Comparison of ENCODE assay signal across 17 cellular contexts in genomic region chr6:44896701-44897100, GRCh38.
DNase-seq lines count a peak whose midpoint lies in the region; ATAC-seq and TF ChIP-seq lines count a peak whose summit lies in the region.
"Had no signal": no experiment of that assay in that cellular context is flagged by ENCODE, and none has a peak within 500 bp of the region (broad histone marks: within the 10 kb centered on the region; RNA-seq: fewer than 3 reads in every experiment).

No MANE protein-coding gene starts in this region.

- no peak; the same call in 2 of the 3 replicates for ATAC-seq in SK-N-SH treated with all-trans-retinoic acid at 6 μM for 48 hours
- ATAC-seq in GM21528 (IDR thresholded peaks at IDR 0.05; ENCODE audit: low FRiP score, unreplicated experiment), result no peak
- ATAC-seq: A549; CD8-positive, alpha-beta T cell; GM12878 had no signal

- H3K36me3 ChIP-seq in SK-N-SH (replicated peaks in 1 of 2; ENCODE audit: control insufficient read depth in 1 of 2, insufficient read depth in 2 of 2, low read length in 1 of 2), result no peaks in the 10 kb centered on the region
- H3K36me3 ChIP-seq: BLaER1 treated with 17β-estradiol and CSF1 and Interleukin-3, amounts not matched to agents 10 nM and 100 nM; HAP-1 had no signal

- H3K9me3 ChIP-seq in SK-N-SH, result no peaks in the 10 kb centered on the region
- H3K9me3 ChIP-seq: A549, HAP-1 had no signal

- CTCF ChIA-PET in SK-N-SH (lab: Yijun Ruan, JAX), result interaction anchor here (0.8 kb wide), 1 partner anchor 241 kb away, joined by 3 read pairs; no protein-coding TSS in a partner anchor

- no peak overlapping the region for H3K4me2 ChIP-seq in SK-N-SH
- H3K4me2 ChIP-seq: A549; BLaER1 treated with 17β-estradiol and CSF1 and Interleukin-3, amounts not matched to agents 10 nM and 100 nM had no signal

- no peak overlapping the region for H3K4me3 ChIP-seq in SK-N-SH (ENCODE audit: low read depth in 2 of 2, low read length in 1 of 2)
- no peak overlapping the region for H3K4me3 ChIP-seq in fibroblast of mammary gland (ENCODE audit: control insufficient read depth, low read depth, low read length)
- H3K4me3 ChIP-seq: A549; BLaER1 treated with 17β-estradiol and CSF1 and Interleukin-3, amounts not matched to agents 10 nM and 100 nM; GM12878; GM23248; HAP-1 had no signal

- no peak overlapping the region for H3K9ac ChIP-seq in SK-N-SH
- H3K9ac ChIP-seq: BLaER1 treated with 17β-estradiol and CSF1 and Interleukin-3, amounts not matched to agents 10 nM and 100 nM; GM23248 had no signal

- POLR2A ChIA-PET in SK-N-SH (lab: Yijun Ruan, JAX), result no interaction called here

- TF ChIP-seq EP300 in SK-N-SH (IDR thresholded peaks at IDR 0.05; ENCODE audit: borderline replicate concordance in 1 of 2, low read depth in 1 of 2, low read length in 1 of 2), result no peak

- no peaks in the 10 kb centered on the region for H4K20me1 ChIP-seq in SK-N-SH (ENCODE audit: insufficient read depth)
- H4K20me1 ChIP-seq: BLaER1 treated with 17β-estradiol and CSF1 and Interleukin-3, amounts not matched to agents 10 nM and 100 nM had no signal

- 46% methylated on average over 4 of the region's 4 CpGs for WGBS in SK-N-SH (ENCODE audit: low lambda C conversion rate)

- TF ChIP-seq CTCF in SK-N-SH (IDR thresholded peaks at IDR 0.05) (no peak), fibroblast of mammary gland (conservative IDR thresholded peaks at IDR 0.05; ENCODE audit: control insufficient read depth, insufficient read depth, low read depth, low read length) (no peak)

- H3K27ac ChIP-seq in SK-N-SH (ENCODE audit: low read depth in 2 of 2, low read length in 1 of 2), result no peak overlapping the region; a peak in 1 of 4 replicates
- H3K27ac ChIP-seq: 22Rv1; A549; BLaER1 treated with 17β-estradiol and CSF1 and Interleukin-3, amounts not matched to agents 10 nM and 100 nM; GM23248 had no signal

- no peak overlapping the region for H2AFZ ChIP-seq in SK-N-SH (ENCODE audit: low read depth)
- H2AFZ ChIP-seq: GM23248 had no signal

- H3K79me2 ChIP-seq in SK-N-SH (ENCODE audit: insufficient read depth), result no peaks in the 10 kb centered on the region

- DNase-seq in SK-N-SH, result peak; percentile 51
- DNase-seq in NCI-H82 treated with DMSO at 0.1 percent for 48 hours (lab: John Stamatoyannopoulos, UW; ENCODE audit: unreplicated experiment), result peak; percentile 98
- DNase-seq in fibroblast of mammary gland (ENCODE audit: low read depth), result peak; percentile 11
- no peak for DNase-seq in NCI-H2029 (lab: John Stamatoyannopoulos, UW)
- no peak for DNase-seq in SIG-M5 treated with dmso at 0.1 percent for 504 hours (lab: John Stamatoyannopoulos, UW; ENCODE audit: unreplicated experiment)
- DNase-seq: Calu3; CD8-positive, alpha-beta T cell; DMS79 treated with DMSO at 0.1 percent for 48 hours; EL had no signal

- no peaks in the 10 kb centered on the region for H3F3A ChIP-seq in SK-N-SH (replicated peaks; ENCODE audit: insufficient read depth)

- no peaks in the 10 kb centered on the region; a peak in 3 of 4 replicates for H3K4me1 ChIP-seq in SK-N-SH (ENCODE audit: control insufficient read depth in 1 of 2, insufficient read depth in 2 of 2, low read depth in 1 of 2, low read length in 1 of 2)
- H3K4me1 ChIP-seq: A549; BLaER1 treated with 17β-estradiol and CSF1 and Interleukin-3, amounts not matched to agents 10 nM and 100 nM; HAP-1 had no signal

- no peaks in the 10 kb centered on the region for H3K27me3 ChIP-seq in SK-N-SH (ENCODE audit: insufficient read depth)
- H3K27me3 ChIP-seq: BLaER1 treated with 17β-estradiol and CSF1 and Interleukin-3, amounts not matched to agents 10 nM and 100 nM had no signal

- no peak for TF ChIP-seq RAD21 in SK-N-SH (IDR thresholded peaks at IDR 0.05; ENCODE audit: low read length)

- H3K9me2 ChIP-seq in SK-N-SH, result no peaks in the 10 kb centered on the region

TF ChIP-seq in SK-N-SH, 30 proteins besides CTCF, POLR2A, EP300 and RAD21 (continues in another document):
- TF ChIP-seq REST (IDR thresholded peaks at IDR 0.05; ENCODE audit: low read depth, low read length) (no peak), NRF1 (IDR thresholded peaks at IDR 0.05; ENCODE audit: low read depth, low read length) (no peak), GATA2 (CRISPR knock-in tag; IDR thresholded peaks at IDR 0.05) (no peak), TEAD4 (IDR thresholded peaks at IDR 0.05; ENCODE audit: borderline replicate concordance, insufficient read depth) (no peak), TAF1 (IDR thresholded peaks at IDR 0.05; ENCODE audit: borderline replicate concordance, low read depth, low read length) (no peak), USF2 (IDR thresholded peaks at IDR 0.05; ENCODE audit: borderline replicate concordance, low read depth, low read length) (no peak), YY1 (IDR thresholded peaks at IDR 0.05; ENCODE audit: low read depth) (no peak)

TF ChIP-seq in SK-N-SH treated with all-trans-retinoic acid at 6 μM for 48 hours, 23 proteins besides CTCF, POLR2A, EP300 and RAD21:
- TF ChIP-seq PATZ1 (CRISPR knock-in tag; IDR thresholded peaks at IDR 0.05; ENCODE audit: borderline replicate concordance) (no peak), CSDC2 (CRISPR knock-in tag; IDR thresholded peaks at IDR 0.05) (no peak), ZFP30 (CRISPR knock-in tag; IDR thresholded peaks at IDR 0.05) (no peak), BACH2 (CRISPR knock-in tag; IDR thresholded peaks at IDR 0.05; ENCODE audit: borderline replicate concordance) (no peak), TOX (CRISPR knock-in tag; IDR thresholded peaks at IDR 0.05; ENCODE audit: borderline replicate concordance) (no peak), CSRNP3 (CRISPR knock-in tag; IDR thresholded peaks at IDR 0.05) (no peak)

Comparison
In these comparisons a context has a peak if more than half of its experiments do, and no peak if none do; other contexts are left out.
1. DNase-seq: peak in SK-N-SH (single experiment), NCI-H82 treated with DMSO at 0.1 percent for 48 hours (single experiment) and fibroblast of mammary gland (single experiment); none in NCI-H2029 (single experiment) and SIG-M5 treated with dmso at 0.1 percent for 504 hours (single experiment).